Comparison of ENCODE assay signal across 8 cellular contexts in genomic region chr15:99565281-99566156, GRCh38.
A peak's percentile ranks its signal among the peaks of the same experiment; 100 is the strongest.
DNase-seq lines count a peak whose midpoint lies in the region; ATAC-seq and TF ChIP-seq lines count a peak whose summit lies in the region.

Gene MEF2A, plus strand, starts transcription at chr15:99565984. Its CDS starts 67,136 bp downstream, at chr15:99633120.

- ATAC-seq in GM18907 (IDR thresholded peaks at IDR 0.05; ENCODE audit: unreplicated experiment) (peak; percentile 62), HG03139 (IDR thresholded peaks at IDR 0.05; ENCODE audit: unreplicated experiment) (peak; percentile 53)

- CTCF ChIA-PET in AG04449 (lab: Yijun Ruan, JAX), result no interaction called here

- H3K4me3 ChIP-seq in AG04449 (ENCODE audit: low read depth, low read length), result peak within 1 kb of the TSS; percentile 89

- H3K27ac ChIP-seq in caudate nucleus (ENCODE audit: low read depth, low read length), result peak within 1 kb of the TSS; percentile 99

- TF ChIP-seq CTCF in AG04449 (IDR thresholded peaks at IDR 0.05; ENCODE audit: insufficient read depth, low read length, missing control alignments), result no peak

- DNase-seq in AG04449 (ENCODE audit: low read depth, low spot score) (peak; percentile 72), NCI-H226 (peak; percentile 93), caudate nucleus (lab: John Stamatoyannopoulos, UW) (peak; percentile 46 to 94 (median 85)), inferior parietal cortex (ENCODE audit: extremely low spot score) (peak; percentile 92), smooth muscle cell of the brain vasculature (ENCODE audit: low read depth, low spot score) (peak; percentile 86)
- peak; percentile 76 to 84 (median 82) for DNase-seq in activated CD4-positive, CD25-positive, alpha-beta regulatory T cell (lab: John Stamatoyannopoulos, UW)

- POLR2A ChIA-PET in AG04449 (lab: Yijun Ruan, JAX), result interaction anchor here (0.5 to 1.4 kb wide), 3 partner anchors 10 to 123 kb away, joined by 3 read pairs; no protein-coding TSS in a partner anchor

Comparison
In these comparisons a context has a peak if more than half of its experiments do, and no peak if none do; other contexts are left out.
1. Peak in every context shown above with its lines: DNase-seq, ATAC-seq, H3K4me3 ChIP-seq and H3K27ac ChIP-seq.